ENCODE assay signal across 8 cellular contexts in the genomic region with DNA sequence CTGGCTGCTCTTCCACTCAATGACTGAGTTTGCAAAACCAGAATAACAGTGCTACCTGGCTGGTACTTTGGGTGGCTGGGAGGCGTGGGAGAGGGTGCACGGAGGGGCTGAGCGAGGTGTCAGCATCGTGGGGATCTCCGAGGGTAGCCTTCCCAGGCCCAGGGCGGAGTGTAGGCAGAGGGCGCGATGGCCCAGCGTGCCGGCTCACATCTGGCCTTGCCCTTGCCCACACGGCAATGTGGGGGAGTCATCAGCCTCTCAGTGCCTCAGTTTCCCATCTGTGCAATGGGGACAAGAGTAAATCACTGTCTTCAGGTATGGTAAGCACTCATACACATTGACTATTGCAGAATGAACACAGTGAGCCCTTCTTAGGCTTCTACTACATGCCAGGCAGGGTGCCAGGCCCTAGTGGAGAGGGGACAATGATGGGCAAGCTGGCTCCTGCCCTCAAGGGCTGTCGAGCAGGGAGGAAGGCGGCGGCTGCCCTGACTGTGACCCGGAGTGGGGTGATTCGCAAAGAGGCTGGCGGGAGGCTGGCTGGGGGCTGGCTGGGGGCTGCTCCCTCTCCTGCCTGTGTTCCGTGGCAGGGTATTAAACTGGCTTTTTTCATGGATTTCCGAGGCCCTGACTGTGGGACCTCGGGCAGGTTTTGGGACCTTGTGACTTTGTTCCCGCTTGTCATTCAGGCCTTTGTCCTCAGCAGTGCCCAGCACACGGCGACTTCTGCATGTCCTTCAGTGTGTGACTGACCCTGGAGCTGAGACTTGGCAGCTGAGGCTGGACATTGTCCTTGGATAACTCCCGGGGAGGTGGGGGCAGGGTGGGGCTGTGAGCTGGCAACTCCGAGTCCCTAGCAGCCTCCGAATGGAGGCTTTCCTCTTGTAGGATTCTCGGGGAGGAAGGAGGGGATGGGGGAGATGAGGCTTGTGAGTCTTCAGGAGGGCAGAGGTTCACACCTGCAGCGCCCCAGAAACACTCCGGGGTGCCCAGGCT.
A peak's percentile ranks its signal among the peaks of the same experiment; 100 is the strongest.
DNase-seq lines count a peak whose midpoint lies in the region; ATAC-seq and TF ChIP-seq lines count a peak whose summit lies in the region.

No MANE protein-coding gene starts in this region.

- H3K4me3 Mint-ChIP-seq in CD8-positive, alpha-beta T cell: peak overlapping the region; percentile 75

- POLR2A ChIA-PET in CD8-positive, alpha-beta T cell (lab: Charles Lee): interaction anchor here (1.4 to 2.9 kb wide), 6 partner anchors 10 to 57 kb away, joined by 4 to 19 read pairs (median 10); no protein-coding TSS in a partner anchor

- H3K4me2 ChIP-seq in trophoblast cell (ENCODE audit: low read length): no peak overlapping the region

- no peak overlapping the region for H3K9ac ChIP-seq in trophoblast cell (ENCODE audit: low read length)

- H2BK120ac ChIP-seq in trophoblast cell (ENCODE audit: insufficient read depth, low read length, poor library complexity): no peak overlapping the region

- no peaks in the 10 kb centered on the region for H3K27me3 Mint-ChIP-seq in CD8-positive, alpha-beta T cell (ENCODE audit: low read depth)

- no peaks in the 10 kb centered on the region for H3K9me3 Mint-ChIP-seq in CD8-positive, alpha-beta T cell

- no peaks in the 10 kb centered on the region for H3K27me3 ChIP-seq in CD8-positive, alpha-beta T cell (ENCODE audit: insufficient read depth, low read length)
- H3K27me3 ChIP-seq in esophagus muscularis mucosa (no peaks in the 10 kb centered on the region), trophoblast cell (ENCODE audit: insufficient read depth, low read length) (no peaks in the 10 kb centered on the region)

- no peak overlapping the region for H3K23ac ChIP-seq in trophoblast cell (ENCODE audit: low read length)

- H2AFZ ChIP-seq in trophoblast cell (ENCODE audit: insufficient read depth, low read length, poor library complexity): peak overlapping the region; percentile 18

- no peak overlapping the region for H4K8ac ChIP-seq in trophoblast cell (ENCODE audit: low read depth, low read length)

- H2BK5ac ChIP-seq in trophoblast cell (ENCODE audit: low read depth, low read length, poor library complexity): no peak overlapping the region

- no peaks in the 10 kb centered on the region for H3K36me3 ChIP-seq in CD8-positive, alpha-beta T cell (ENCODE audit: insufficient read depth, low read length)
- no peaks in the 10 kb centered on the region for H3K36me3 ChIP-seq in esophagus muscularis mucosa
- H3K36me3 ChIP-seq in trophoblast cell (ENCODE audit: control insufficient read depth in 1 of 2, insufficient read depth in 2 of 2, low read length in 2 of 2): peaks cover 0 to 5% of the 10 kb centered on the region in 2 experiments

- H3K4me1 ChIP-seq in CD8-positive, alpha-beta T cell (ENCODE audit: insufficient read depth, low read length): peaks cover 95% of the 10 kb centered on the region
- H3K4me1 ChIP-seq in esophagus muscularis mucosa (peaks cover 100% of the 10 kb centered on the region in 4 donors), trophoblast cell (ENCODE audit: control insufficient read depth in 1 of 2, insufficient read depth in 2 of 2, low read length in 2 of 2) (peaks cover 62 to 64% of the 10 kb centered on the region in 2 experiments)

- peak overlapping the region; percentile 10 for H3K18ac ChIP-seq in trophoblast cell (ENCODE audit: low read length)

- 63% methylated on average over 24 of the region's 29 CpGs for WGBS in esophagus muscularis mucosa
- no CpG with 5 or more reads among the region's 29 CpGs for WGBS in trophoblast cell (ENCODE audit: extremely low coverage, insufficient coverage, insufficient read length)

- no peak for TF ChIP-seq EP300 in esophagus muscularis mucosa (IDR thresholded peaks at IDR 0.05)

- no peak overlapping the region for H3K14ac ChIP-seq in trophoblast cell (ENCODE audit: low read length)

- no peaks in the 10 kb centered on the region for H3K9me3 ChIP-seq in CD8-positive, alpha-beta T cell (ENCODE audit: low read length)
- H3K9me3 ChIP-seq in esophagus muscularis mucosa: no peaks in the 10 kb centered on the region
- peaks cover 1% of the 10 kb centered on the region for H3K9me3 ChIP-seq in trophoblast cell (ENCODE audit: insufficient read depth, low read depth, low read length)

- no peak overlapping the region for H4K91ac ChIP-seq in trophoblast cell (ENCODE audit: low read depth, low read length)

- CTCF ChIA-PET in CD8-positive, alpha-beta T cell (lab: Charles Lee): interaction anchor here (2.0 to 6.1 kb wide), 4 partner anchors 8 to 53 kb away, joined by 8 to 39 read pairs (median 25); no protein-coding TSS in a partner anchor

- intact Hi-C loops in CD8-positive, alpha-beta T cell (cut with DNase I, micrococcal nuclease): loop anchor here in 1 of 2 experiments (2.0 to 5.0 kb wide), 2 partner anchors 48 to 51 kb away; no protein-coding TSS in a partner anchor
- intact Hi-C loops in esophagus muscularis mucosa (cut with DNase I): no loop called here

- peaks cover 29% of the 10 kb centered on the region for H3K79me1 ChIP-seq in trophoblast cell (ENCODE audit: low read length)

- H2BK12ac ChIP-seq in trophoblast cell (ENCODE audit: low read length): no peak overlapping the region

- no peak for ATAC-seq in CD8-positive, alpha-beta T cell
- ATAC-seq in GM21447 (IDR thresholded peaks at IDR 0.05; ENCODE audit: unreplicated experiment): no peak
- no peak for ATAC-seq in HG03159 (IDR thresholded peaks at IDR 0.05; ENCODE audit: unreplicated experiment)

- no peak overlapping the region for H3K27ac ChIP-seq in CD8-positive, alpha-beta T cell (ENCODE audit: low read depth, low read length)
- H3K27ac ChIP-seq in esophagus muscularis mucosa (replicated peaks in 1 of 4) (peak overlapping the region; percentile 99 to 100 (median 99)), trophoblast cell (ENCODE audit: low read depth, low read length) (no peak overlapping the region)

- H3K4me3 ChIP-seq in CD8-positive, alpha-beta T cell (ENCODE audit: low read depth, low read length): no peak overlapping the region
- H3K4me3 ChIP-seq in esophagus muscularis mucosa (peak overlapping the region in 2 of 4 donors; percentile 9 to 12), trophoblast cell (ENCODE audit: low read depth, low read length) (no peak overlapping the region)

- TF ChIP-seq POLR2A in esophagus muscularis mucosa (IDR thresholded peaks at IDR 0.05; ENCODE audit: low read depth): no peak

- peak overlapping the region; percentile 39 for H3K4ac ChIP-seq in trophoblast cell (ENCODE audit: low read depth, low read length)

- peaks cover 89% of the 10 kb centered on the region for H3K4me1 Mint-ChIP-seq in CD8-positive, alpha-beta T cell (ENCODE audit: low read depth)

- peaks cover 13% of the 10 kb centered on the region for H3K79me2 ChIP-seq in trophoblast cell (ENCODE audit: control insufficient read depth, insufficient read depth, low read length, poor library complexity)

- H2AK5ac ChIP-seq in trophoblast cell (ENCODE audit: low read length): no peak overlapping the region

- DNase-seq in CD8-positive, alpha-beta T cell: no peak
- DNase-seq in NCI-H2171 treated with DMSO at 0.1 percent for 48 hours (lab: John Stamatoyannopoulos, UW) (peak; percentile 64), esophagus muscularis mucosa (ENCODE audit: extremely low spot score) (no peak), trophoblast cell (no peak), HPDE6-E6E7 (ENCODE audit: extremely low spot score) (no peak), OCI-M2 (lab: John Stamatoyannopoulos, UW; ENCODE audit: unreplicated experiment) (no peak)

- H3K27ac Mint-ChIP-seq in CD8-positive, alpha-beta T cell: peak overlapping the region; percentile 91

- H3K36me3 Mint-ChIP-seq in CD8-positive, alpha-beta T cell: peaks cover 16% of the 10 kb centered on the region

- no peak for TF ChIP-seq CTCF in CD8-positive, alpha-beta T cell (IDR thresholded peaks at IDR 0.05)
- TF ChIP-seq CTCF in esophagus muscularis mucosa (IDR thresholded peaks at IDR 0.05): no peak

- H4K12ac ChIP-seq in trophoblast cell (ENCODE audit: low read depth, low read length): no peak overlapping the region

Comparison
In these comparisons a context has a peak if more than half of its experiments do, and no peak if none do; other contexts are left out.
1. H3K27ac ChIP-seq: peak in esophagus muscularis mucosa (4 of 4); none in CD8-positive, alpha-beta T cell (single experiment) and trophoblast cell (single experiment).